In the genomic region with DNA sequence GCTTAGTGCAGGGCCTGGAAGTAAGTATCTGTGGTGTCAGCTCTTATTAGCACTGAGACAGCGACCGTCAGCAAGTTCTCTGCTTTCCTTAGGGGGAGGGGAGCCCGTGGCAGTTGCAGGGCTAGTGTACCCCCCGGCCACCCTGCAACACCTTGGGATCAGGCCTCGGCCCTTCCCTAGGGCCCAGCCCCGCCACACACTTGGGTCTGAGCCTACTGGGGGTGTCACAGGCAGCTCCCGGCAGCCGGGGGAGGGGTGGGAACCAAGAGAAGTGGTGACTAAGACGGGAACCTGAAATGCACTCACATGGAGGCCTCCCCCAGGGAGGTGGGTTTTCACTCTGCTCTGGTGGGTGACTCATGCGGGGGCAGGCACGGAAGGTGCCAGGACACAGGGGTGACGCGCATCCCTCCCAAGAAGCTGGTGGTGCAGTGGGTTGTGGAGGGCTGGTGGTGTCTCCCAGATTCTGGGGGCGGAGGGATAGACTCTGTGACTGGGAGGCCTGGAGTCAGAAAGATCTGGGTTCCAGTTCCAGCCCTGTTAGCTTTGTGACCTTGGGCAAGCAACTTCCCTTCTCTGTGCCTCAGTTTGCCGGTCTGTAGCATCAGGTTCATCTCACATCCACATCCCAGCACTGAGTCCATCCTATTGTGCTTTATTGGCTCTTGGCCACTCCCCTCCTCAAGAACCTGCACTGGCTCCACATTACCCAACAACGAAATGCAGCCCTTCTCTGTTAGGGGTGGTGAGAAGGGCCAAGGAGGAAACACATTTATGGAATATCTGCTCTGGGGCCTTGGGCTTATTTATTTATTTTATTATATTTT, we compare ENCODE assay signal across 9 cellular contexts. TPM values are rescaled to one million over a fixed set of nuclear protein-coding genes. Genes with fewer than 3 reads are reported as not detected.
DNase-seq lines count a peak whose midpoint lies in the region; ATAC-seq, FAIRE-seq and TF ChIP-seq lines count a peak whose summit lies in the region.
"Had no signal": no experiment of that assay in that cellular context is flagged by ENCODE, and none has a peak within 500 bp of the region (broad histone marks: within the 10 kb centered on the region; RNA-seq: fewer than 3 reads in every experiment).

No MANE protein-coding gene starts in this region.

- intact Hi-C loops in HepG2 (cut with micrococcal nuclease; ENCODE audit: unreplicated experiment) = no loop called here

- ATAC-seq in HepG2 = peak; percentile 22; the same call in 1 of the 3 replicates
- ATAC-seq in GM19452 (IDR thresholded peaks at IDR 0.05; ENCODE audit: unreplicated experiment) = no peak

- H3K79me2 ChIP-seq in HepG2 (ENCODE audit: insufficient read depth, low read length) = no peaks in the 10 kb centered on the region

- no peak overlapping the region for H2AFZ ChIP-seq in HepG2 (ENCODE audit: low read length)

- CTCF ChIA-PET in HepG2 (lab: Yijun Ruan, JAX; ENCODE audit: low intra/inter-chr PET ratio, low total read pairs) = no interaction called here

- no peaks in the 10 kb centered on the region for H4K20me1 ChIP-seq in HepG2 (ENCODE audit: insufficient read depth, low read length)

- TF ChIP-seq CTCF in GM20000 (IDR thresholded peaks at IDR 0.05; ENCODE audit: extremely low read depth, missing control alignments) (no peak), HepG2 (CRISPR knock-in tag; IDR thresholded peaks at IDR 0.05) (no peak)

- H3K27me3 ChIP-seq in HepG2 (ENCODE audit: control insufficient read depth in 1 of 2, insufficient read depth in 2 of 2, low read length in 2 of 2) = peaks cover 7 to 27% of the 10 kb centered on the region in 2 experiments; a peak in 4 of 5 replicates

- H3K4me1 ChIP-seq in HepG2 (ENCODE audit: insufficient read depth, low read length) = no peaks in the 10 kb centered on the region

- H3K4me2 ChIP-seq in HepG2 (ENCODE audit: low read depth, low read length) = no peak overlapping the region

- in situ Hi-C loops in HepG2 (cut with HindIII; ENCODE audit: extremely low pct_ligation_motif_present, low pct_unique_long_range_greater_than_20kb) = no loop called here

- WGBS in HepG2 (ENCODE audit: low lambda C conversion rate) = 24% methylated on average over 12 of the region's 16 CpGs

- H3K9me3 ChIP-seq in HepG2 (ENCODE audit: low read length) = no peaks in the 10 kb centered on the region

- H3K36me3 ChIP-seq in HepG2 (replicated peaks in 1 of 2; ENCODE audit: control insufficient read depth in 1 of 2, insufficient read depth in 2 of 2, low read length in 2 of 2) = no peaks in the 10 kb centered on the region

- BruUV-seq in HepG2 (replicated peaks; lab: Mats Ljungman, UMichigan) = no TSS peak

- POLR2A ChIA-PET in HepG2 (lab: Yijun Ruan, JAX) = no interaction called here

- TF ChIP-seq POLR2A in HepG2 (IDR thresholded peaks at IDR 0.05; ENCODE audit: insufficient read depth in 1 of 2, low read depth in 2 of 2, low read length in 2 of 2) = no peak

- FAIRE-seq in HepG2 (lab: Jason Lieb, UNC) = no peak
- FAIRE-seq: TTC549 had no signal

- no peak overlapping the region for H3K27ac ChIP-seq in HepG2 (ENCODE audit: extremely low read length, insufficient read depth, low read length)

- TF ChIP-seq RAD21 in HepG2 (CRISPR knock-in tag; IDR thresholded peaks at IDR 0.05) = no peak

- TF ChIP-seq EP300 in HepG2 (IDR thresholded peaks at IDR 0.05; ENCODE audit: low read depth in 2 of 2, low read length in 2 of 2) (no peak), HepG2 (CRISPR knock-in tag; IDR thresholded peaks at IDR 0.05; ENCODE audit: borderline replicate concordance) (no peak)

- H3K9ac ChIP-seq in HepG2 (ENCODE audit: insufficient read depth, low read depth, low read length) = no peak overlapping the region

- no peak overlapping the region for H3K4me3 ChIP-seq in HepG2 (replicated peaks in 1 of 3; ENCODE audit: insufficient read depth in 1 of 3, low read depth in 2 of 3, low read length in 3 of 3)

- DNase-seq in GM20000 (ENCODE audit: low spot score) (peak; percentile 56), SK-N-DZ (ENCODE audit: low spot score) (peak; percentile 35), HepG2 (ENCODE audit: low spot score) (no peak), NCI-H446 treated with DMSO at 0.1 percent for 48 hours (lab: John Stamatoyannopoulos, UW) (no peak), NCI-H2196 (lab: John Stamatoyannopoulos, UW; ENCODE audit: unreplicated experiment) (no peak)
- DNase-seq in activated naive CD4-positive, alpha-beta T cell treated with anti-CD3 and anti-CD28 coated beads, Interleukin-2, amount 50 U/mL, for 16 hours = peak; percentile 95
- DNase-seq in stimulated activated CD8-positive, alpha-beta memory T cell treated with anti-CD3 and anti-CD28 coated beads, Interleukin-4, amount 100 ng/mL, for 4 hours (ENCODE audit: low read depth in 2 of 2, low spot score in 1 of 2) = peak; percentile 72 to 88

TF ChIP-seq in HepG2, 621 proteins besides CTCF, POLR2A, EP300 and RAD21 (continues in another document):
- no peak for TF ChIP-seq JUNB (CRISPR knock-in tag; IDR thresholded peaks at IDR 0.05; ENCODE audit: borderline replicate concordance)
- TF ChIP-seq HIVEP1 (CRISPR knock-in tag; IDR thresholded peaks at IDR 0.05) = no peak
- no peak for TF ChIP-seq ZNF558 (CRISPR knock-in tag; IDR thresholded peaks at IDR 0.05; ENCODE audit: borderline replicate concordance)
- TF ChIP-seq MAFK (conservative IDR thresholded peaks at IDR 0.05 in 1 of 2, IDR thresholded peaks at IDR 0.05 in 1 of 2; ENCODE audit: low read length in 2 of 2) = peak; percentile 22 to 50; a peak in 1 of 4 replicates
- TF ChIP-seq MAFF (IDR thresholded peaks at IDR 0.05; ENCODE audit: low read depth, low read length) = 0 out of 2 replicates have a peak, but pooled peaks have one; percentile 31
- TF ChIP-seq ZBTB1 (CRISPR knock-in tag; IDR thresholded peaks at IDR 0.05; ENCODE audit: borderline replicate concordance) = no peak

RNA-seq across cellular contexts. Expression of a gene that starts 44.5 kb away (rescaled TPM):
- polyA plus RNA-seq in SK-N-DZ (2014; cell fraction: cytosol; rRNA removed) = 0.63 and 1.9 TPM in 2 replicates
- 21.0 and 32.2 TPM in 2 replicates for polyA plus RNA-seq in SK-N-DZ (2014; cell fraction: nucleus; rRNA removed)
- total RNA-seq in HepG2 (2016; rRNA removed; fragmentation: Illumina TruSeq; extraction: Trizol) = 0.28 and 2.0 TPM in 2 replicates
- total RNA-seq in HepG2 (2016; cell fraction: cytosol; rRNA removed; fragmentation: Illumina TruSeq; extraction: Trizol; ENCODE audit: low read depth) = 0.71 and 1.1 TPM in 2 replicates
- 0.19 and 2.0 TPM in 2 replicates for total RNA-seq in HepG2 (2016; cell fraction: insoluble cytoplasmic fraction; rRNA removed; fragmentation: Illumina TruSeq; extraction: Trizol)
- total RNA-seq in HepG2 (2016; cell fraction: membrane; rRNA removed; fragmentation: Illumina TruSeq; extraction: Trizol) = 1.5 and 1.8 TPM in 2 replicates
- 2.0 and 3.6 TPM in 2 replicates for total RNA-seq in HepG2 (2016; cell fraction: nucleus; rRNA removed; fragmentation: Illumina TruSeq; extraction: Trizol)
- 3.0 and 4.3 TPM in 2 replicates for polyA plus RNA-seq in HepG2 (2011; rRNA removed)
- 1.2 and 1.3 TPM in 2 replicates for polyA plus RNA-seq in HepG2 (2011; cell fraction: cytosol; rRNA removed)
- 42.2 and 55.6 TPM in 2 replicates for polyA plus RNA-seq in HepG2 (2011; cell fraction: nucleus; rRNA removed)
- 2.4 and 3.0 TPM in 2 replicates for polyA plus RNA-seq in HepG2 (2012)
- 1.5 and 2.0 TPM in 2 replicates for polyA plus RNA-seq in HepG2 (2016; cell fraction: cytosol; fragmentation: Illumina TruSeq; extraction: Trizol; ENCODE audit: low read depth)
- 0.61 and 1.5 TPM in 2 replicates for polyA plus RNA-seq in HepG2 (2016; cell fraction: insoluble cytoplasmic fraction; fragmentation: Illumina TruSeq; extraction: Trizol; ENCODE audit: low read depth)
- polyA plus RNA-seq in HepG2 (2016; cell fraction: membrane; fragmentation: Illumina TruSeq; extraction: Trizol; ENCODE audit: low read depth) = 0.76 and 1.3 TPM in 2 replicates
- polyA plus RNA-seq in HepG2 (2016; cell fraction: nucleus; fragmentation: Illumina TruSeq; extraction: Trizol; ENCODE audit: insufficient read depth, low read depth) = 21.1 and 21.3 TPM in 2 replicates
- 0.65 and 2.3 TPM in 2 replicates for polyA minus RNA-seq in HepG2 (2011; rRNA and poly(A)+ RNA removed; ENCODE audit: low replicate concordance)
- not detected in 2 replicates for polyA minus RNA-seq in HepG2 (2011; cell fraction: cytosol; rRNA and poly(A)+ RNA removed)
- polyA minus RNA-seq in HepG2 (2011; cell fraction: nucleus; rRNA and poly(A)+ RNA removed) = 3.9 and 4.8 TPM in 2 replicates

RNA-seq across cellular contexts. Expression of a gene that starts 54.8 kb away (rescaled TPM):
- 51.1 and 55.8 TPM in 2 replicates for polyA plus RNA-seq in SK-N-DZ (2014; cell fraction: cytosol; rRNA removed)
- polyA plus RNA-seq in SK-N-DZ (2014; cell fraction: nucleus; rRNA removed) = 43.3 and 43.6 TPM in 2 replicates
- total RNA-seq in HepG2 (2016; rRNA removed; fragmentation: Illumina TruSeq; extraction: Trizol) = 18.3 and 38.8 TPM in 2 replicates
- total RNA-seq in HepG2 (2016; cell fraction: cytosol; rRNA removed; fragmentation: Illumina TruSeq; extraction: Trizol; ENCODE audit: low read depth) = 13.0 and 15.9 TPM in 2 replicates
- 17.8 and 38.0 TPM in 2 replicates for total RNA-seq in HepG2 (2016; cell fraction: insoluble cytoplasmic fraction; rRNA removed; fragmentation: Illumina TruSeq; extraction: Trizol)
- total RNA-seq in HepG2 (2016; cell fraction: membrane; rRNA removed; fragmentation: Illumina TruSeq; extraction: Trizol) = 23.6 and 31.2 TPM in 2 replicates
- total RNA-seq in HepG2 (2016; cell fraction: nucleus; rRNA removed; fragmentation: Illumina TruSeq; extraction: Trizol) = 30.5 and 35.2 TPM in 2 replicates
- polyA plus RNA-seq in HepG2 (2011; rRNA removed) = 24.3 and 25.6 TPM in 2 replicates
- polyA plus RNA-seq in HepG2 (2011; cell fraction: cytosol; rRNA removed) = 25.3 and 36.6 TPM in 2 replicates
- polyA plus RNA-seq in HepG2 (2011; cell fraction: nucleus; rRNA removed) = 80.6 and 105 TPM in 2 replicates
- polyA plus RNA-seq in HepG2 (2012) = 25.8 and 30.2 TPM in 2 replicates
- polyA plus RNA-seq in HepG2 (2016; cell fraction: cytosol; fragmentation: Illumina TruSeq; extraction: Trizol; ENCODE audit: low read depth) = 16.4 and 19.8 TPM in 2 replicates
- polyA plus RNA-seq in HepG2 (2016; cell fraction: insoluble cytoplasmic fraction; fragmentation: Illumina TruSeq; extraction: Trizol; ENCODE audit: low read depth) = 25.1 and 26.7 TPM in 2 replicates
- polyA plus RNA-seq in HepG2 (2016; cell fraction: membrane; fragmentation: Illumina TruSeq; extraction: Trizol; ENCODE audit: low read depth) = 23.9 and 29.7 TPM in 2 replicates
- polyA plus RNA-seq in HepG2 (2016; cell fraction: nucleus; fragmentation: Illumina TruSeq; extraction: Trizol; ENCODE audit: insufficient read depth, low read depth) = 75.3 and 81.1 TPM in 2 replicates
- polyA minus RNA-seq in HepG2 (2011; rRNA and poly(A)+ RNA removed; ENCODE audit: low replicate concordance) = 60.3 and 75.2 TPM in 2 replicates
- 27.4 and 28.1 TPM in 2 replicates for polyA minus RNA-seq in HepG2 (2011; cell fraction: cytosol; rRNA and poly(A)+ RNA removed)
- polyA minus RNA-seq in HepG2 (2011; cell fraction: nucleus; rRNA and poly(A)+ RNA removed) = 11.1 and 11.8 TPM in 2 replicates

Comparison
In these comparisons a context has a peak if more than half of its experiments do, and no peak if none do; other contexts are left out.
1. DNase-seq: peak in GM20000 (single experiment), SK-N-DZ (single experiment), activated naive CD4-positive, alpha-beta T cell treated with anti-CD3 and anti-CD28 coated beads, Interleukin-2, amount 50 U/mL, for 16 hours (single experiment) and stimulated activated CD8-positive, alpha-beta memory T cell treated with anti-CD3 and anti-CD28 coated beads, Interleukin-4, amount 100 ng/mL, for 4 hours (2 of 2); none in HepG2 (single experiment), NCI-H446 treated with DMSO at 0.1 percent for 48 hours (single experiment) and NCI-H2196 (single experiment).